In the genomic region with DNA sequence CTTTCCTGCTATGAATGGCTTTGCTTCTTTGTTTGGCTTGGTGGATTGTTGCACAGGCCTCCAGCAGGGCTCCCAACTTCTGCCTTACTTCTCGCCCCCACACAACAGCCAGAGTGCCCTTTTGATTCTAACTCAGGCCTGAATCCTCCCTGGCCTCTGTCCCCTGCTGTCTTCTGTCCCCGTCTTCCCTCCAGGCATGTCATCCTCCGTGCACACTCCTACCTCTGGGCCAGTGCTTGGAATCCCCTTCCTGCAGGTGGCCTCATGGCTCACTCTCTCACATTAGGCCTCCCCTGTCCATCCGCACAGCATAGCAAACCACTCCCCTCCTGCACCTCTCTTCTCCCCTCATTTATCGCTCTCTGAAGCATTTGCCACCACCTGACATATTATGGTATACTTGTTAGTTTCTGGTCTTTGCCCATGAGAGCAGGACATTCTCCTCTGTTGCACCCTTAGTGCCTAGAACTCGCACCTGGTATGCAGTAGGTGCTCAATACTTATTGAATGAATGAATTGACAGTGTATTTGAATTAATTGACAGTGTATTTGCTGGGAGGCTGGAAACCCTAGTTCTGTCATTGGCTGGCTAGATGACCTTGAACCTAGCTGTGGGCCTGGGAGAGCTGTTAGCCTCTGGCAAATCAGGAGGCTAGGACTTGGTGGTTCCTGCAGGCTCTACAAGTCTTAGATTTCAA, we compare ENCODE assay signal across 10 cellular contexts. TPM values are rescaled to one million over a fixed set of nuclear protein-coding genes. Genes with fewer than 3 reads are reported as not detected.
DNase-seq lines count a peak whose midpoint lies in the region; ATAC-seq and TF ChIP-seq lines count a peak whose summit lies in the region.
"Had no signal": no experiment of that assay in that cellular context is flagged by ENCODE, and none has a peak within 500 bp of the region (broad histone marks: within the 10 kb centered on the region; RNA-seq: fewer than 3 reads in every experiment).

No MANE protein-coding gene starts in this region.

- H3K4me2 ChIP-seq in OCI-LY7 (ENCODE audit: low read length), result peak overlapping the region; percentile 79
- peak overlapping the region; percentile 94 for H3K4me2 ChIP-seq in hepatocyte

- H3K9me2 ChIP-seq in OCI-LY7 (ENCODE audit: insufficient read depth, low read length) (no peaks in the 10 kb centered on the region), hepatocyte (replicated peaks; ENCODE audit: insufficient read depth) (no peaks in the 10 kb centered on the region)

- BruUV-seq in OCI-LY7 (replicated peaks; lab: Mats Ljungman, UMichigan), result no TSS peak

- no peaks in the 10 kb centered on the region for H3K9me3 Mint-ChIP-seq in activated naive CD4-positive, alpha-beta T cell treated with anti-CD3 and anti-CD28 coated beads, Interleukin-2, amount 10 ng/mL, durations not matched to agents 7 days and 5 days
- no peaks in the 10 kb centered on the region for H3K9me3 Mint-ChIP-seq in stimulated activated naive B cell treated with anti-CD40 and anti-IgM and Interleukin-4, amounts not matched to agents 10 μg/mL and 1 μg/mL and 100 μg/mL, for 72 hours
- H3K9me3 Mint-ChIP-seq in WTC11, result no peaks in the 10 kb centered on the region

- H3K27ac Mint-ChIP-seq in activated naive CD4-positive, alpha-beta T cell treated with anti-CD3 and anti-CD28 coated beads, Interleukin-2, amount 10 ng/mL, durations not matched to agents 7 days and 5 days, result peak overlapping the region; percentile 53
- H3K27ac Mint-ChIP-seq in stimulated activated naive B cell treated with anti-CD40 and anti-IgM and Interleukin-4, amounts not matched to agents 10 μg/mL and 1 μg/mL and 100 μg/mL, for 72 hours, result peak overlapping the region; percentile 93
- no peak overlapping the region for H3K27ac Mint-ChIP-seq in WTC11

- no peak overlapping the region for H2AFZ ChIP-seq in OCI-LY7 (ENCODE audit: low read length)
- H2AFZ ChIP-seq in hepatocyte, result no peak overlapping the region

- intact Hi-C loops in OCI-LY7 (cut with micrococcal nuclease; ENCODE audit: unreplicated experiment), result no loop called here

- H3K27ac ChIP-seq in OCI-LY7 (ENCODE audit: low read depth, low read length, poor library complexity, severe bottlenecking) (no peak overlapping the region), hepatocyte (no peak overlapping the region), suprapubic skin (no peak overlapping the region)

- H3K4me3 ChIP-seq in OCI-LY7 (ENCODE audit: low read depth, low read length, poor library complexity, severe bottlenecking) (peak overlapping the region; percentile 40), hepatocyte (no peak overlapping the region), suprapubic skin (no peak overlapping the region)

- POLR2A ChIA-PET in OCI-LY7 (lab: Charles Lee), result interaction anchor here (1.2 kb wide), 1 partner anchor 36 kb away, joined by 5 read pairs; no protein-coding TSS in a partner anchor
- POLR2A ChIA-PET in WTC11 (lab: Charles Lee), result no interaction called here

- WGBS in hepatocyte (ENCODE audit: low lambda C conversion rate, missing lambda C conversion rate), result 93% methylated on average over 6 of the region's 6 CpGs
- WGBS in suprapubic skin, result 77% methylated on average over 6 of the region's 6 CpGs

- peak overlapping the region; percentile 97 for H3K4me3 Mint-ChIP-seq in activated naive CD4-positive, alpha-beta T cell treated with anti-CD3 and anti-CD28 coated beads, Interleukin-2, amount 10 ng/mL, durations not matched to agents 7 days and 5 days
- H3K4me3 Mint-ChIP-seq in stimulated activated naive B cell treated with anti-CD40 and anti-IgM and Interleukin-4, amounts not matched to agents 10 μg/mL and 1 μg/mL and 100 μg/mL, for 72 hours, result peak overlapping the region; percentile 93 to 95
- H3K4me3 Mint-ChIP-seq in WTC11, result no peak overlapping the region

- DNase-seq in activated naive CD4-positive, alpha-beta T cell treated with anti-CD3 and anti-CD28 coated beads, Interleukin-2, amount 10 ng/mL, durations not matched to agents 7 days and 5 days, result no peak
- DNase-seq in activated naive CD4-positive, alpha-beta T cell (lab: John Stamatoyannopoulos, UW), result no peak
- no peak for DNase-seq in OCI-LY7 (ENCODE audit: low spot score)
- DNase-seq in hepatocyte (ENCODE audit: low spot score), result no peak
- DNase-seq in stimulated activated naive B cell treated with anti-CD40 and anti-IgM and Interleukin-4, amounts not matched to agents 10 μg/mL and 1 μg/mL and 100 μg/mL, for 72 hours, result no peak
- DNase-seq in WTC11 (ENCODE audit: low spot score), result no peak
- DNase-seq in suprapubic skin (ENCODE audit: low spot score in 2 of 2), result no peak
- no peak for DNase-seq in NCI-H2196 treated with DMSO at 0.1 percent for 48 hours (lab: John Stamatoyannopoulos, UW; ENCODE audit: unreplicated experiment)
- DNase-seq: NCI-H146; stimulated activated CD4-positive, alpha-beta T cell treated with anti-CD3 and anti-CD28 coated beads, Interleukin-4, amount 100 ng/mL, for 4 hours had no signal

- peaks cover 80% of the 10 kb centered on the region for H3K4me1 Mint-ChIP-seq in activated naive CD4-positive, alpha-beta T cell treated with anti-CD3 and anti-CD28 coated beads, Interleukin-2, amount 10 ng/mL, durations not matched to agents 7 days and 5 days
- peaks cover 56 to 80% of the 10 kb centered on the region in 2 donors for H3K4me1 Mint-ChIP-seq in stimulated activated naive B cell treated with anti-CD40 and anti-IgM and Interleukin-4, amounts not matched to agents 10 μg/mL and 1 μg/mL and 100 μg/mL, for 72 hours
- peaks cover 35% of the 10 kb centered on the region for H3K4me1 Mint-ChIP-seq in WTC11

- H3K36me3 Mint-ChIP-seq in activated naive CD4-positive, alpha-beta T cell treated with anti-CD3 and anti-CD28 coated beads, Interleukin-2, amount 10 ng/mL, durations not matched to agents 7 days and 5 days, result peaks cover 62% of the 10 kb centered on the region
- peaks cover 47 to 61% of the 10 kb centered on the region in 2 donors for H3K36me3 Mint-ChIP-seq in stimulated activated naive B cell treated with anti-CD40 and anti-IgM and Interleukin-4, amounts not matched to agents 10 μg/mL and 1 μg/mL and 100 μg/mL, for 72 hours
- H3K36me3 Mint-ChIP-seq in WTC11, result peaks cover 16% of the 10 kb centered on the region

- no peaks in the 10 kb centered on the region for H3K27me3 ChIP-seq in hepatocyte
- no peaks in the 10 kb centered on the region for H3K27me3 ChIP-seq in suprapubic skin

- H3K9me3 ChIP-seq in OCI-LY7 (ENCODE audit: low read length) (no peaks in the 10 kb centered on the region), hepatocyte (ENCODE audit: low read depth) (no peaks in the 10 kb centered on the region), suprapubic skin (no peaks in the 10 kb centered on the region)

- H3K4me1 ChIP-seq in OCI-LY7 (ENCODE audit: insufficient read depth, low read length, poor library complexity, severe bottlenecking) (peaks cover 56% of the 10 kb centered on the region), hepatocyte (ENCODE audit: insufficient read depth) (peaks cover 19% of the 10 kb centered on the region), suprapubic skin (peaks cover 50% of the 10 kb centered on the region)

- TF ChIP-seq CTCF in OCI-LY7 (conservative IDR thresholded peaks at IDR 0.05; ENCODE audit: low read length) (no peak), hepatocyte (IDR thresholded peaks at IDR 0.05; ENCODE audit: poor library complexity) (no peak), WTC11 (IDR thresholded peaks at IDR 0.05) (no peak), suprapubic skin (IDR thresholded peaks at IDR 0.05) (no peak)

- no peaks in the 10 kb centered on the region for H4K20me1 ChIP-seq in OCI-LY7 (ENCODE audit: insufficient read depth, low read length)
- peaks cover 9% of the 10 kb centered on the region for H4K20me1 ChIP-seq in hepatocyte (ENCODE audit: insufficient read depth, poor library complexity, severe bottlenecking)

- TF ChIP-seq POLR2A in suprapubic skin (IDR thresholded peaks at IDR 0.05), result no peak

- H3K79me2 ChIP-seq in OCI-LY7 (ENCODE audit: insufficient read depth, low read depth, low read length), result peaks cover 6% of the 10 kb centered on the region; the same call in 1 of the 2 replicates
- H3K79me2 ChIP-seq in hepatocyte, result peaks cover 42% of the 10 kb centered on the region

- no peak for TF ChIP-seq EP300 in suprapubic skin (IDR thresholded peaks at IDR 0.05)

- no peak for ATAC-seq in stimulated activated naive B cell treated with anti-CD40 and anti-IgM and Interleukin-4, amounts not matched to agents 10 μg/mL and 1 μg/mL and 100 μg/mL, for 72 hours (replicated peaks)
- ATAC-seq in WTC11, result no peak

- H3K27me3 Mint-ChIP-seq in activated naive CD4-positive, alpha-beta T cell treated with anti-CD3 and anti-CD28 coated beads, Interleukin-2, amount 10 ng/mL, durations not matched to agents 7 days and 5 days, result no peaks in the 10 kb centered on the region
- peaks cover 0 to 5% of the 10 kb centered on the region in 2 donors for H3K27me3 Mint-ChIP-seq in stimulated activated naive B cell treated with anti-CD40 and anti-IgM and Interleukin-4, amounts not matched to agents 10 μg/mL and 1 μg/mL and 100 μg/mL, for 72 hours
- H3K27me3 Mint-ChIP-seq in WTC11 (ENCODE audit: low read depth), result no peaks in the 10 kb centered on the region

- H3K36me3 ChIP-seq in OCI-LY7 (ENCODE audit: insufficient read depth, low read length) (peaks cover 22% of the 10 kb centered on the region; the same call in 1 of the 2 replicates), hepatocyte (replicated peaks; ENCODE audit: insufficient read depth, low read depth) (no peaks in the 10 kb centered on the region), suprapubic skin (peaks cover 26% of the 10 kb centered on the region)

- CTCF ChIA-PET in activated naive CD4-positive, alpha-beta T cell treated with anti-CD3 and anti-CD28 coated beads, Interleukin-2, amount 10 ng/mL, durations not matched to agents 7 days and 5 days (lab: Charles Lee), result interaction anchor here (0.6 to 1.7 kb wide), 4 partner anchors 16 to 39 kb away, joined by 3 to 5 read pairs (median 4); no protein-coding TSS in a partner anchor
- CTCF ChIA-PET in OCI-LY7 (lab: Charles Lee; ENCODE audit: unreplicated experiment) (no interaction called here), WTC11 (lab: Charles Lee) (interaction anchor here (0.7 to 1.5 kb wide), 3 partner anchors 9 to 28 kb away, joined by 3 read pairs; no protein-coding TSS in a partner anchor)

RNA-seq across cellular contexts. Expression of a gene that starts 2.9 kb away (rescaled TPM):
- 8.0 and 19.5 TPM in 2 replicates for total RNA-seq in OCI-LY7 (2014; rRNA removed; shearing (Covaris generic))
- total RNA-seq in OCI-LY7 (2022), result 17.1 and 18.2 TPM in 2 replicates
- total RNA-seq in hepatocyte, result 14.9 and 21.7 TPM in 2 replicates
- polyA plus RNA-seq in hepatocyte, result 22.5 and 22.6 TPM in 2 replicates
- total RNA-seq in WTC11 (2021), result 26.5 to 29.8 TPM (median 28.7 TPM) in 3 replicates
- 10 to 100 TPM; 23.7 to 38.5 (median 31.4) TPM for total RNA-seq in suprapubic skin

RNA-seq across cellular contexts. Expression of a gene that starts 33.6 kb away (rescaled TPM):
- 0.75 and 0.95 TPM in 2 replicates for total RNA-seq in OCI-LY7 (2014; rRNA removed; shearing (Covaris generic))
- total RNA-seq in OCI-LY7 (2022) (1.8 and 3.9 TPM in 2 replicates), hepatocyte (2.5 and 3.4 TPM in 2 replicates), WTC11 (2021) (8.0 to 14.3 TPM (median 8.0 TPM) in 3 replicates), suprapubic skin (1,000 to 10,000 TPM in 1 of 4 donors, 100 to 1,000 TPM in 3; 364 to 1,347 (median 744) TPM)
- polyA plus RNA-seq in hepatocyte, result 7.3 and 8.5 TPM in 2 replicates

RNA-seq across cellular contexts. Expression of a gene that starts 41.6 kb away (rescaled TPM):
- total RNA-seq in OCI-LY7 (2014; rRNA removed; shearing (Covaris generic)), result 8.2 and 10.3 TPM in 2 replicates
- 15.2 and 18.0 TPM in 2 replicates for total RNA-seq in OCI-LY7 (2022)
- 22.0 and 35.5 TPM in 2 replicates for total RNA-seq in hepatocyte
- 19.1 and 21.2 TPM in 2 replicates for polyA plus RNA-seq in hepatocyte
- total RNA-seq in WTC11 (2021), result 13.1 to 15.0 TPM (median 13.7 TPM) in 3 replicates
- total RNA-seq in suprapubic skin, result 10 to 100 TPM; 15.9 to 31.5 (median 25.6) TPM

Comparison
In these comparisons a context has a peak if more than half of its experiments do, and no peak if none do; other contexts are left out.
1. RNA of a gene that starts 33.6 kb away (total RNA-seq): 364 to 1,347 TPM in suprapubic skin; 8.0 to 14.3 TPM in WTC11, 0.75 to 3.9 TPM in OCI-LY7 and 2.5 to 3.4 TPM in hepatocyte; every median in the first group is over 10 times any median in the second.